1 cellular context compared by ENCODE assay signal in the genomic region with DNA sequence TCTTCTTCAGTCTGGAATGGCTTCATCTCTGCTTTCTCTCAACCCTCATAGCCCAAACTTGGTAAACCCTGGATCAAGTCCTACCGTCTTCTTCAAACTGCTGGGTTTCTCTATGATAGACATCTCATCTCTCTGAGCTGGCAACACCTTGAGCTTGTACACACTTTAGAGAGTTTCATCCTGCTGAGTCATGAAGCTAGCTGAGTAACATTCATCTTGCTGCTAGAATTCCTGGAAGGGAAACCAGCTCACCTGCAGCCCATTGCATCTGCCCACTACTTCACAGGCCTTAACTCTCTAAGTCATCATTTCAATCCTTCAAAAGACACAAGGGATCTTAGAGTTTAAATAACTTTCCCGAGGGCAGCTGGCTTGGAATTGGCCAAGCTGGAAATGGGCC.
TF ChIP-seq lines count a peak whose summit lies in the region.

No MANE protein-coding gene starts in this region.

TF ChIP-seq in GM23338, 12 proteins besides CTCF, POLR2A, EP300 and RAD21 (continued from another document):
- TF ChIP-seq ETS1 (IDR thresholded peaks at IDR 0.05) (no peak), ZNF331 (CRISPR knock-in tag; IDR thresholded peaks at IDR 0.05; ENCODE audit: low read depth) (no peak)
- TF ChIP-seq, protein P1, sequence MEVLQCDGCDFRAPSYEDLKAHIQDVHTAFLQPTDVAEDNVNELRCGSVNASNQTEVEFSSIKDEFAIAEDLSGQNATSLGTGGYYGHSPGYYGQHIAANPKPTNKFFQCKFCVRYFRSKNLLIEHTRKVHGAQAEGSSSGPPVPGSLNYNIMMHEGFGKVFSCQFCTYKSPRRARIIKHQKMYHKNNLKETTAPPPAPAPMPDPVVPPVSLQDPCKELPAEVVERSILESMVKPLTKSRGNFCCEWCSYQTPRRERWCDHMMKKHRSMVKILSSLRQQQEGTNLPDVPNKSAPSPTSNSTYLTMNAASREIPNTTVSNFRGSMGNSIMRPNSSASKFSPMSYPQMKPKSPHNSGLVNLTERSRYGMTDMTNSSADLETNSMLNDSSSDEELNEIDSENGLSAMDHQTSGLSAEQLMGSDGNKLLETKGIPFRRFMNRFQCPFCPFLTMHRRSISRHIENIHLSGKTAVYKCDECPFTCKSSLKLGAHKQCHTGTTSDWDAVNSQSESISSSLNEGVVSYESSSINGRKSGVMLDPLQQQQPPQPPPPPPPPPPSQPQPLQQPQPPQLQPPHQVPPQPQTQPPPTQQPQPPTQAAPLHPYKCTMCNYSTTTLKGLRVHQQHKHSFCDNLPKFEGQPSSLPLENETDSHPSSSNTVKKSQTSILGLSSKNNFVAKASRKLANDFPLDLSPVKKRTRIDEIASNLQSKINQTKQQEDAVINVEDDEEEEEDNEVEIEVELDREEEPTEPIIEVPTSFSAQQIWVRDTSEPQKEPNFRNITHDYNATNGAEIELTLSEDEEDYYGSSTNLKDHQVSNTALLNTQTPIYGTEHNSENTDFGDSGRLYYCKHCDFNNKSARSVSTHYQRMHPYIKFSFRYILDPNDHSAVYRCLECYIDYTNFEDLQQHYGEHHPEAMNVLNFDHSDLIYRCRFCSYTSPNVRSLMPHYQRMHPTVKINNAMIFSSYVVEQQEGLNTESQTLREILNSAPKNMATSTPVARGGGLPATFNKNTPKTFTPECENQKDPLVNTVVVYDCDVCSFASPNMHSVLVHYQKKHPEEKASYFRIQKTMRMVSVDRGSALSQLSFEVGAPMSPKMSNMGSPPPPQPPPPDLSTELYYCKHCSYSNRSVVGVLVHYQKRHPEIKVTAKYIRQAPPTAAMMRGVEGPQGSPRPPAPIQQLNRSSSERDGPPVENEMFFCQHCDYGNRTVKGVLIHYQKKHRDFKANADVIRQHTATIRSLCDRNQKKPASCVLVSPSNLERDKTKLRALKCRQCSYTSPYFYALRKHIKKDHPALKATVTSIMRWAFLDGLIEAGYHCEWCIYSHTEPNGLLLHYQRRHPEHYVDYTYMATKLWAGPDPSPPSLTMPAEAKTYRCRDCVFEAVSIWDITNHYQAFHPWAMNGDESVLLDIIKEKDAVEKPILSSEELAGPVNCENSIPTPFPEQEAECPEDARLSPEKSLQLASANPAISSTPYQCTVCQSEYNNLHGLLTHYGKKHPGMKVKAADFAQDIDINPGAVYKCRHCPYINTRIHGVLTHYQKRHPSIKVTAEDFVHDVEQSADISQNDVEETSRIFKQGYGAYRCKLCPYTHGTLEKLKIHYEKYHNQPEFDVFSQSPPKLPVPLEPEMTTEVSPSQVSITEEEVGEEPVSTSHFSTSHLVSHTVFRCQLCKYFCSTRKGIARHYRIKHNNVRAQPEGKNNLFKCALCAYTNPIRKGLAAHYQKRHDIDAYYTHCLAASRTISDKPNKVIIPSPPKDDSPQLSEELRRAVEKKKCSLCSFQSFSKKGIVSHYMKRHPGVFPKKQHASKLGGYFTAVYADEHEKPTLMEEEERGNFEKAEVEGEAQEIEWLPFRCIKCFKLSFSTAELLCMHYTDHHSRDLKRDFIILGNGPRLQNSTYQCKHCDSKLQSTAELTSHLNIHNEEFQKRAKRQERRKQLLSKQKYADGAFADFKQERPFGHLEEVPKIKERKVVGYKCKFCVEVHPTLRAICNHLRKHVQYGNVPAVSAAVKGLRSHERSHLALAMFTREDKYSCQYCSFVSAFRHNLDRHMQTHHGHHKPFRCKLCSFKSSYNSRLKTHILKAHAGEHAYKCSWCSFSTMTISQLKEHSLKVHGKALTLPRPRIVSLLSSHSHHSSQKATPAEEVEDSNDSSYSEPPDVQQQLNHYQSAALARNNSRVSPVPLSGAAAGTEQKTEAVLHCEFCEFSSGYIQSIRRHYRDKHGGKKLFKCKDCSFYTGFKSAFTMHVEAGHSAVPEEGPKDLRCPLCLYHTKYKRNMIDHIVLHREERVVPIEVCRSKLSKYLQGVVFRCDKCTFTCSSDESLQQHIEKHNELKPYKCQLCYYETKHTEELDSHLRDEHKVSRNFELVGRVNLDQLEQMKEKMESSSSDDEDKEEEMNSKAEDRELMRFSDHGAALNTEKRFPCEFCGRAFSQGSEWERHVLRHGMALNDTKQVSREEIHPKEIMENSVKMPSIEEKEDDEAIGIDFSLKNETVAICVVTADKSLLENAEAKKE (CRISPR knock-in tag; IDR thresholded peaks at IDR 0.05): no peak
TF ChIP-seq in GM23338: peak in this region for 0.
